ENCODE assay signal across 1 cellular context in genomic region chr4:113646456-113646809, GRCh38.
TF ChIP-seq lines count a peak whose summit lies in the region.

No MANE protein-coding gene starts in this region.

TF ChIP-seq in IMR-90, 13 proteins besides CTCF, POLR2A, EP300 and RAD21:
- TF ChIP-seq MXI1 (IDR thresholded peaks at IDR 0.05; ENCODE audit: borderline replicate concordance, low read depth, low read length) (no peak), RCOR1 (IDR thresholded peaks at IDR 0.05; ENCODE audit: insufficient replicate concordance, low read length) (no peak), ELK1 (IDR thresholded peaks at IDR 0.05; ENCODE audit: borderline replicate concordance, low read depth, low read length) (no peak), RFX5 (IDR thresholded peaks at IDR 0.05; ENCODE audit: low read depth, low read length) (no peak), MAFK (IDR thresholded peaks at IDR 0.05; ENCODE audit: low read depth, low read length) (no peak), NFE2L2 (IDR thresholded peaks at IDR 0.05; ENCODE audit: low read depth, low read length) (no peak), MAZ (IDR thresholded peaks at IDR 0.05; ENCODE audit: borderline replicate concordance, low read depth, low read length) (no peak), CEBPB (IDR thresholded peaks at IDR 0.05; ENCODE audit: low read depth, low read length) (no peak), SMC3 (IDR thresholded peaks at IDR 0.05; ENCODE audit: low read depth, low read length) (no peak), CHD1 (IDR thresholded peaks at IDR 0.05; ENCODE audit: low read depth, low read length) (no peak), USF2 (IDR thresholded peaks at IDR 0.05; ENCODE audit: low read depth, low read length) (no peak), FOS (IDR thresholded peaks at IDR 0.05; ENCODE audit: low read depth, low read length) (no peak), BHLHE40 (IDR thresholded peaks at IDR 0.05; ENCODE audit: low read depth, low read length) (no peak)
